In genomic region chr17:9987779-9988585, GRCh38 we compare ENCODE assay signal across 8 cellular contexts.
A peak's percentile ranks its signal among the peaks of the same experiment; 100 is the strongest.
DNase-seq lines count a peak whose midpoint lies in the region; ATAC-seq and TF ChIP-seq lines count a peak whose summit lies in the region.

No MANE protein-coding gene starts in this region.

- no peak overlapping the region for H3K4me3 Mint-ChIP-seq in activated CD4-positive, alpha-beta T cell treated with anti-CD3 and anti-CD28 coated beads, Interleukin-2, amount 10 ng/mL, durations not matched to agents 7 days and 5 days

- POLR2A ChIA-PET in activated CD4-positive, alpha-beta T cell treated with anti-CD3 and anti-CD28 coated beads, Interleukin-2, amount 10 ng/mL, durations not matched to agents 7 days and 5 days (lab: Charles Lee), result no interaction called here

- no peak overlapping the region for H3K4me3 ChIP-seq in HL-60 (replicated peaks; ENCODE audit: insufficient read depth, low read length)
- no peak overlapping the region for H3K4me3 ChIP-seq in psoas muscle

- H3K36me3 Mint-ChIP-seq in activated CD4-positive, alpha-beta T cell treated with anti-CD3 and anti-CD28 coated beads, Interleukin-2, amount 10 ng/mL, durations not matched to agents 7 days and 5 days (ENCODE audit: low read depth), result no peaks in the 10 kb centered on the region

- CTCF ChIA-PET in activated CD4-positive, alpha-beta T cell treated with anti-CD3 and anti-CD28 coated beads, Interleukin-2, amount 10 ng/mL, durations not matched to agents 7 days and 5 days (lab: Charles Lee), result no interaction called here

- no peaks in the 10 kb centered on the region for H3K27me3 Mint-ChIP-seq in activated CD4-positive, alpha-beta T cell treated with anti-CD3 and anti-CD28 coated beads, Interleukin-2, amount 10 ng/mL, durations not matched to agents 7 days and 5 days

- H3K36me3 ChIP-seq in psoas muscle (ENCODE audit: insufficient read depth in 1 of 2, low read depth in 1 of 2), result no peaks in the 10 kb centered on the region

- H3K27ac Mint-ChIP-seq in activated CD4-positive, alpha-beta T cell treated with anti-CD3 and anti-CD28 coated beads, Interleukin-2, amount 10 ng/mL, durations not matched to agents 7 days and 5 days, result no peak overlapping the region

- intact Hi-C loops in psoas muscle (cut with DNase I), result no loop called here

- TF ChIP-seq CTCF in HL-60 (IDR thresholded peaks at IDR 0.05; ENCODE audit: insufficient read depth, low read length), result peak; percentile 23
- peak; percentile 50 for TF ChIP-seq CTCF in psoas muscle (IDR thresholded peaks at IDR 0.05)

- H3K27me3 ChIP-seq in HL-60 (ENCODE audit: insufficient read depth, poor library complexity, severe bottlenecking) (no peaks in the 10 kb centered on the region), psoas muscle (ENCODE audit: insufficient read depth in 3 of 3, low read length in 2 of 3) (no peaks in the 10 kb centered on the region)

- ATAC-seq in psoas muscle, result peak in 2 of 4 donors; percentile 51 to 59
- no peak for ATAC-seq in HG02678 (IDR thresholded peaks at IDR 0.05; ENCODE audit: unreplicated experiment)
- no peak for ATAC-seq in HG02973 (IDR thresholded peaks at IDR 0.05; ENCODE audit: unreplicated experiment)

- H3K9me3 Mint-ChIP-seq in activated CD4-positive, alpha-beta T cell treated with anti-CD3 and anti-CD28 coated beads, Interleukin-2, amount 10 ng/mL, durations not matched to agents 7 days and 5 days, result peaks cover 2% of the 10 kb centered on the region

- no peaks in the 10 kb centered on the region for H3K9me3 ChIP-seq in psoas muscle

- no peaks in the 10 kb centered on the region for H3K4me1 ChIP-seq in psoas muscle

- WGBS in psoas muscle, 3 donors, result 59 to 73% (median 59%) methylated on average over 7 of the region's 7 CpGs

- H3K27ac ChIP-seq in HL-60 (replicated peaks) (no peak overlapping the region), psoas muscle (no peak overlapping the region)

- DNase-seq in EL (peak; percentile 32), HL-60 (ENCODE audit: low read depth in 1 of 2, low spot score in 1 of 2) (peak in 1 of 2 experiments; percentile 4), glomerular visceral epithelial cell (ENCODE audit: extremely low spot score) (peak; percentile 17), psoas muscle (peak; percentile 47 to 72), superior temporal gyrus (ENCODE audit: extremely low spot score) (no peak)
- peak; percentile 22 for DNase-seq in activated CD4-positive, alpha-beta T cell treated with anti-CD3 and anti-CD28 coated beads, Interleukin-2, amount 10 ng/mL, durations not matched to agents 7 days and 5 days

- no peaks in the 10 kb centered on the region for H3K4me1 Mint-ChIP-seq in activated CD4-positive, alpha-beta T cell treated with anti-CD3 and anti-CD28 coated beads, Interleukin-2, amount 10 ng/mL, durations not matched to agents 7 days and 5 days
